In the genomic region with DNA sequence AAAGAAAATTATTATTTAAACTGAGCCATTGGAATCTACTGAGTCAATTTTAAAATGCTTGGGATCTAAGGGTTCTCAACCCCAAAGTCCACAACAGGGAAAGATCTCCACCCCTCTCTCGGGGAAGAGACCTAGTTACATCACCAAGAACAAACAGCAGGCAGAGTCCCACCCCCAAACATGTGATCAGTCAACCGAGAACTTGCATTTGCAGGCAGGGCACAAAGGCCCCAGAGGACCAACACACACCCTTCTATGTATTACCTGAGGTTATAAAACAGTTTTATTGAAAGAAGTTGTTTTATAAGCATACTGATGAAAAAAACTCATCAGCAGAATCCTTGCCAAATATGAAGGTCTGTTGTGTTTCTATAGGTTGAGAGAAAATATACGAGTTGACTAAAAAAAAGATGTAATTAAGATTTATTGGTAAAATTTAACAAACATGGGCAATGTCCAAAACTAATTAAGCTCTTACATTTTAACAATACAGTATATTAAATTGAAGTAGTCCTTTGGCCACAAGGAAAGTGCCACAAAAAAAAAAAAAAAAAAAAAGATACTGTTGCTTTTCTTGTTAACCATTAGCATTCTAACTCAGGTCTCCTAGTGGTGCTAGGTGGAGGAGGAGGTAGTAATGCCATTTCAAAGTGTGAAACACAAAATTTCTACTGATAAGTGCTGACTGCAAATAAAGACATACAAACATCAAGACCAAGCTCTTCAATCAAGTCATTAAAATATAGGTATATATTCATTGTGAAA, we compare ENCODE assay signal across 1 cellular context.
TF ChIP-seq lines count a peak whose summit lies in the region.

No MANE protein-coding gene starts in this region.

TF ChIP-seq in HepG2, 621 proteins besides CTCF, POLR2A, EP300 and RAD21 (continued from another document and continues in another):
- TF ChIP-seq KDM5B (CRISPR knock-in tag; IDR thresholded peaks at IDR 0.05; ENCODE audit: borderline replicate concordance) (no peak), IKZF5 (CRISPR knock-in tag; IDR thresholded peaks at IDR 0.05) (peak; percentile 69; the same call in 1 of the 2 replicates), ZBTB1 (CRISPR knock-in tag; IDR thresholded peaks at IDR 0.05; ENCODE audit: borderline replicate concordance) (no peak), GLI4 (CRISPR knock-in tag; IDR thresholded peaks at IDR 0.05; ENCODE audit: borderline replicate concordance) (no peak), IKZF1 (IDR thresholded peaks at IDR 0.05) (no peak), ZNF124 (CRISPR knock-in tag; IDR thresholded peaks at IDR 0.05) (peak; percentile 74; the same call in 1 of the 2 replicates), ZFY (CRISPR knock-in tag; IDR thresholded peaks at IDR 0.05) (peak; percentile 10; the same call in 1 of the 2 replicates), ARHGAP35 (CRISPR knock-in tag; IDR thresholded peaks at IDR 0.05; ENCODE audit: borderline replicate concordance) (no peak), DRAP1 (CRISPR knock-in tag; IDR thresholded peaks at IDR 0.05) (peak; percentile 64; the same call in 1 of the 2 replicates), KDM6A (CRISPR knock-in tag; IDR thresholded peaks at IDR 0.05; ENCODE audit: low read depth) (peak; percentile 66; the same call in 1 of the 2 replicates), HOXA7 (CRISPR knock-in tag; IDR thresholded peaks at IDR 0.05) (no peak), ADNP (CRISPR knock-in tag; IDR thresholded peaks at IDR 0.05) (no peak), SP1 (IDR thresholded peaks at IDR 0.05) (no peak), SP1 (CRISPR knock-in tag; IDR thresholded peaks at IDR 0.05) (peak; percentile 62), ZBTB20 (CRISPR knock-in tag; IDR thresholded peaks at IDR 0.05; ENCODE audit: borderline replicate concordance, low read depth) (no peak), MLLT10 (CRISPR knock-in tag; IDR thresholded peaks at IDR 0.05) (no peak), IRF9 (CRISPR knock-in tag; IDR thresholded peaks at IDR 0.05; ENCODE audit: borderline replicate concordance) (no peak), ZSCAN12 (CRISPR knock-in tag; IDR thresholded peaks at IDR 0.05) (no peak), PAX8 (CRISPR knock-in tag; IDR thresholded peaks at IDR 0.05; ENCODE audit: borderline replicate concordance) (no peak), ZBTB8A (CRISPR knock-in tag; IDR thresholded peaks at IDR 0.05; ENCODE audit: borderline replicate concordance, low read depth) (no peak), ZNF207 (IDR thresholded peaks at IDR 0.05; ENCODE audit: borderline replicate concordance) (no peak), TRIM22 (IDR thresholded peaks at IDR 0.05) (no peak), CEBPB (IDR thresholded peaks at IDR 0.05; ENCODE audit: borderline replicate concordance, low read depth, low read length) (peak; percentile 54; the same call in 1 of the 2 replicates), PRPF4 (IDR thresholded peaks at IDR 0.05; ENCODE audit: low read depth, low read length, poor library complexity, severe bottlenecking) (no peak), ZNF136 (CRISPR knock-in tag; IDR thresholded peaks at IDR 0.05; ENCODE audit: low read depth) (no peak), PLRG1 (conservative IDR thresholded peaks at IDR 0.05) (no peak), JUN (CRISPR knock-in tag; IDR thresholded peaks at IDR 0.05) (no peak), ZNF335 (CRISPR knock-in tag; IDR thresholded peaks at IDR 0.05) (no peak), ZNF768 (CRISPR knock-in tag; IDR thresholded peaks at IDR 0.05) (no peak), KLF6 (CRISPR knock-in tag; IDR thresholded peaks at IDR 0.05) (0 out of 2 replicates have a peak, but pooled peaks have one; percentile 48), ZNF557 (CRISPR knock-in tag; IDR thresholded peaks at IDR 0.05) (no peak), ZNF510 (CRISPR knock-in tag; IDR thresholded peaks at IDR 0.05; ENCODE audit: low read depth) (no peak)
- TF ChIP-seq, protein P1, sequence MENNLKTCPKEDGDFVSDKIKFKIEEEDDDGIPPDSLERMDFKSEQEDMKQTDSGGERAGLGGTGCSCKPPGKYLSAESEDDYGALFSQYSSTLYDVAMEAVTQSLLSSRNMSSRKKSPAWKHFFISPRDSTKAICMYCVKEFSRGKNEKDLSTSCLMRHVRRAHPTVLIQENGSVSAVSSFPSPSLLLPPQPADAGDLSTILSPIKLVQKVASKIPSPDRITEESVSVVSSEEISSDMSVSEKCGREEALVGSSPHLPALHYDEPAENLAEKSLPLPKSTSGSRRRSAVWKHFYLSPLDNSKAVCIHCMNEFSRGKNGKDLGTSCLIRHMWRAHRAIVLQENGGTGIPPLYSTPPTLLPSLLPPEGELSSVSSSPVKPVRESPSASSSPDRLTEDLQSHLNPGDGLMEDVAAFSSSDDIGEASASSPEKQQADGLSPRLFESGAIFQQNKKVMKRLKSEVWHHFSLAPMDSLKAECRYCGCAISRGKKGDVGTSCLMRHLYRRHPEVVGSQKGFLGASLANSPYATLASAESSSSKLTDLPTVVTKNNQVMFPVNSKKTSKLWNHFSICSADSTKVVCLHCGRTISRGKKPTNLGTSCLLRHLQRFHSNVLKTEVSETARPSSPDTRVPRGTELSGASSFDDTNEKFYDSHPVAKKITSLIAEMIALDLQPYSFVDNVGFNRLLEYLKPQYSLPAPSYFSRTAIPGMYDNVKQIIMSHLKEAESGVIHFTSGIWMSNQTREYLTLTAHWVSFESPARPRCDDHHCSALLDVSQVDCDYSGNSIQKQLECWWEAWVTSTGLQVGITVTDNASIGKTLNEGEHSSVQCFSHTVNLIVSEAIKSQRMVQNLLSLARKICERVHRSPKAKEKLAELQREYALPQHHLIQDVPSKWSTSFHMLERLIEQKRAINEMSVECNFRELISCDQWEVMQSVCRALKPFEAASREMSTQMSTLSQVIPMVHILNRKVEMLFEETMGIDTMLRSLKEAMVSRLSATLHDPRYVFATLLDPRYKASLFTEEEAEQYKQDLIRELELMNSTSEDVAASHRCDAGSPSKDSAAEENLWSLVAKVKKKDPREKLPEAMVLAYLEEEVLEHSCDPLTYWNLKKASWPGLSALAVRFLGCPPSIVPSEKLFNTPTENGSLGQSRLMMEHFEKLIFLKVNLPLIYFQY (CRISPR knock-in tag; IDR thresholded peaks at IDR 0.05; ENCODE audit: borderline replicate concordance), result no peak
- TF ChIP-seq, protein P2, sequence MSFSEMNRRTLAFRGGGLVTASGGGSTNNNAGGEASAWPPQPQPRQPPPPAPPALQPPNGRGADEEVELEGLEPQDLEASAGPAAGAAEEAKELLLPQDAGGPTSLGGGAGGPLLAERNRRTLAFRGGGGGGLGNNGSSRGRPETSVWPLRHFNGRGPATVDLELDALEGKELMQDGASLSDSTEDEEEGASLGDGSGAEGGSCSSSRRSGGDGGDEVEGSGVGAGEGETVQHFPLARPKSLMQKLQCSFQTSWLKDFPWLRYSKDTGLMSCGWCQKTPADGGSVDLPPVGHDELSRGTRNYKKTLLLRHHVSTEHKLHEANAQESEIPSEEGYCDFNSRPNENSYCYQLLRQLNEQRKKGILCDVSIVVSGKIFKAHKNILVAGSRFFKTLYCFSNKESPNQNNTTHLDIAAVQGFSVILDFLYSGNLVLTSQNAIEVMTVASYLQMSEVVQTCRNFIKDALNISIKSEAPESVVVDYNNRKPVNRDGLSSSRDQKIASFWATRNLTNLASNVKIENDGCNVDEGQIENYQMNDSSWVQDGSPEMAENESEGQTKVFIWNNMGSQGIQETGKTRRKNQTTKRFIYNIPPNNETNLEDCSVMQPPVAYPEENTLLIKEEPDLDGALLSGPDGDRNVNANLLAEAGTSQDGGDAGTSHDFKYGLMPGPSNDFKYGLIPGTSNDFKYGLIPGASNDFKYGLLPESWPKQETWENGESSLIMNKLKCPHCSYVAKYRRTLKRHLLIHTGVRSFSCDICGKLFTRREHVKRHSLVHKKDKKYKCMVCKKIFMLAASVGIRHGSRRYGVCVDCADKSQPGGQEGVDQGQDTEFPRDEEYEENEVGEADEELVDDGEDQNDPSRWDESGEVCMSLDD (CRISPR knock-in tag; IDR thresholded peaks at IDR 0.05; ENCODE audit: borderline replicate concordance), result no peak
- TF ChIP-seq, protein P3, sequence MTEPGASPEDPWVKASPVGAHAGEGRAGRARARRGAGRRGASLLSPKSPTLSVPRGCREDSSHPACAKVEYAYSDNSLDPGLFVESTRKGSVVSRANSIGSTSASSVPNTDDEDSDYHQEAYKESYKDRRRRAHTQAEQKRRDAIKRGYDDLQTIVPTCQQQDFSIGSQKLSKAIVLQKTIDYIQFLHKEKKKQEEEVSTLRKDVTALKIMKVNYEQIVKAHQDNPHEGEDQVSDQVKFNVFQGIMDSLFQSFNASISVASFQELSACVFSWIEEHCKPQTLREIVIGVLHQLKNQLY (CRISPR knock-in tag; IDR thresholded peaks at IDR 0.05), result peak; percentile 89
- TF ChIP-seq, protein P4, sequence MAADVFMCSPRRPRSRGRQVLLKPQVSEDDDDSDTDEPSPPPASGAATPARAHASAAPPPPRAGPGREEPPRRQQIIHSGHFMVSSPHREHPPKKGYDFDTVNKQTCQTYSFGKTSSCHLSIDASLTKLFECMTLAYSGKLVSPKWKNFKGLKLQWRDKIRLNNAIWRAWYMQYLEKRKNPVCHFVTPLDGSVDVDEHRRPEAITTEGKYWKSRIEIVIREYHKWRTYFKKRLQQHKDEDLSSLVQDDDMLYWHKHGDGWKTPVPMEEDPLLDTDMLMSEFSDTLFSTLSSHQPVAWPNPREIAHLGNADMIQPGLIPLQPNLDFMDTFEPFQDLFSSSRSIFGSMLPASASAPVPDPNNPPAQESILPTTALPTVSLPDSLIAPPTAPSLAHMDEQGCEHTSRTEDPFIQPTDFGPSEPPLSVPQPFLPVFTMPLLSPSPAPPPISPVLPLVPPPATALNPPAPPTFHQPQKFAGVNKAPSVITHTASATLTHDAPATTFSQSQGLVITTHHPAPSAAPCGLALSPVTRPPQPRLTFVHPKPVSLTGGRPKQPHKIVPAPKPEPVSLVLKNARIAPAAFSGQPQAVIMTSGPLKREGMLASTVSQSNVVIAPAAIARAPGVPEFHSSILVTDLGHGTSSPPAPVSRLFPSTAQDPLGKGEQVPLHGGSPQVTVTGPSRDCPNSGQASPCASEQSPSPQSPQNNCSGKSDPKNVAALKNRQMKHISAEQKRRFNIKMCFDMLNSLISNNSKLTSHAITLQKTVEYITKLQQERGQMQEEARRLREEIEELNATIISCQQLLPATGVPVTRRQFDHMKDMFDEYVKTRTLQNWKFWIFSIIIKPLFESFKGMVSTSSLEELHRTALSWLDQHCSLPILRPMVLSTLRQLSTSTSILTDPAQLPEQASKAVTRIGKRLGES (CRISPR knock-in tag; IDR thresholded peaks at IDR 0.05; ENCODE audit: borderline replicate concordance), result no peak
- TF ChIP-seq, protein P5, sequence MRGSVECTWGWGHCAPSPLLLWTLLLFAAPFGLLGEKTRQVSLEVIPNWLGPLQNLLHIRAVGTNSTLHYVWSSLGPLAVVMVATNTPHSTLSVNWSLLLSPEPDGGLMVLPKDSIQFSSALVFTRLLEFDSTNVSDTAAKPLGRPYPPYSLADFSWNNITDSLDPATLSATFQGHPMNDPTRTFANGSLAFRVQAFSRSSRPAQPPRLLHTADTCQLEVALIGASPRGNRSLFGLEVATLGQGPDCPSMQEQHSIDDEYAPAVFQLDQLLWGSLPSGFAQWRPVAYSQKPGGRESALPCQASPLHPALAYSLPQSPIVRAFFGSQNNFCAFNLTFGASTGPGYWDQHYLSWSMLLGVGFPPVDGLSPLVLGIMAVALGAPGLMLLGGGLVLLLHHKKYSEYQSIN (CRISPR knock-in tag; IDR thresholded peaks at IDR 0.05; ENCODE audit: borderline replicate concordance), result no peak
